Comparison of ENCODE assay signal across 16 cellular contexts in genomic region chr6:89693207-89693606, GRCh38.
DNase-seq lines count a peak whose midpoint lies in the region; ATAC-seq lines count a peak whose summit lies in the region.
"Had no signal": no experiment of that assay in that cellular context is flagged by ENCODE, and none has a peak within 500 bp of the region (broad histone marks: within the 10 kb centered on the region; RNA-seq: fewer than 3 reads in every experiment).

No MANE protein-coding gene starts in this region.

- H3K4me3 Mint-ChIP-seq in stimulated activated naive CD8-positive, alpha-beta T cell treated with anti-CD3 and anti-CD28 coated beads, Interleukin-15, Interleukin-2, amounts not matched to agents 100 ng/mL and 50 ng/mL, for 24 hours = no peak overlapping the region
- H3K4me3 Mint-ChIP-seq: CD8-positive, alpha-beta memory T cell had no signal

- peaks cover 75% of the 10 kb centered on the region for H3K36me3 Mint-ChIP-seq in stimulated activated naive CD8-positive, alpha-beta T cell treated with anti-CD3 and anti-CD28 coated beads, Interleukin-15, Interleukin-2, amounts not matched to agents 100 ng/mL and 50 ng/mL, for 24 hours (ENCODE audit: low read depth)

- no peak for DNase-seq in stimulated activated naive CD8-positive, alpha-beta T cell treated with anti-CD3 and anti-CD28 coated beads, Interleukin-15, Interleukin-2, amounts not matched to agents 100 U/mL and 50 U/mL, for 24 hours
- DNase-seq in amniotic epithelial cell (ENCODE audit: low read depth) (peak; percentile 12), middle frontal gyrus (ENCODE audit: extremely low spot score, low spot score) (no peak), HUDEP-2 (lab: John Stamatoyannopoulos, UW; ENCODE audit: unreplicated experiment in 76 of 76) (no peak)
- no peak for DNase-seq in stimulated activated CD4-positive, alpha-beta T cell treated with anti-CD3 and anti-CD28 coated beads, Interleukin-2, amount 100 ng/mL, for 24 hours
- DNase-seq: 8988T; AML-193; Caco-2; CD8-positive, alpha-beta memory T cell; DND-41; GOT3 had no signal

- peak overlapping the region; percentile 54 for H3K27ac ChIP-seq in iPS-20b (ENCODE audit: low read length)
- H3K27ac ChIP-seq: BLaER1 had no signal

- no peaks in the 10 kb centered on the region for H3K9me3 ChIP-seq in iPS-20b (ENCODE audit: insufficient read depth, low read depth, low read length)
- H3K9me3 ChIP-seq: BLaER1, Caco-2, HAP-1 had no signal

- H3K9ac ChIP-seq in iPS-20b (ENCODE audit: low read depth, low read length) = no peak overlapping the region
- H3K9ac ChIP-seq: BLaER1 had no signal

- peaks cover 40% of the 10 kb centered on the region for H3K4me1 ChIP-seq in iPS-20b (ENCODE audit: insufficient read depth, low read length)
- H3K4me1 ChIP-seq: Caco-2, HAP-1 had no signal

- no peak overlapping the region for H3K4me3 ChIP-seq in iPS-20b (ENCODE audit: low read length)
- H3K4me3 ChIP-seq: BLaER1, HAP-1 had no signal

- no peaks in the 10 kb centered on the region for H3K27me3 ChIP-seq in iPS-20b (ENCODE audit: insufficient read depth, low read length)
- H3K27me3 ChIP-seq: BLaER1 had no signal

- H3K27ac Mint-ChIP-seq in stimulated activated naive CD8-positive, alpha-beta T cell treated with anti-CD3 and anti-CD28 coated beads, Interleukin-15, Interleukin-2, amounts not matched to agents 100 ng/mL and 50 ng/mL, for 24 hours = peak overlapping the region; percentile 1

- no peaks in the 10 kb centered on the region for H3K27me3 Mint-ChIP-seq in stimulated activated naive CD8-positive, alpha-beta T cell treated with anti-CD3 and anti-CD28 coated beads, Interleukin-15, Interleukin-2, amounts not matched to agents 100 ng/mL and 50 ng/mL, for 24 hours
- H3K27me3 Mint-ChIP-seq: CD8-positive, alpha-beta memory T cell had no signal

- no peaks in the 10 kb centered on the region for H3K4me1 Mint-ChIP-seq in stimulated activated naive CD8-positive, alpha-beta T cell treated with anti-CD3 and anti-CD28 coated beads, Interleukin-15, Interleukin-2, amounts not matched to agents 100 ng/mL and 50 ng/mL, for 24 hours (ENCODE audit: low read depth)

- peaks cover 95% of the 10 kb centered on the region for H3K36me3 ChIP-seq in iPS-20b (ENCODE audit: insufficient read depth, low read depth, low read length)

- no peaks in the 10 kb centered on the region for H3K9me3 Mint-ChIP-seq in stimulated activated naive CD8-positive, alpha-beta T cell treated with anti-CD3 and anti-CD28 coated beads, Interleukin-15, Interleukin-2, amounts not matched to agents 100 ng/mL and 50 ng/mL, for 24 hours
- H3K9me3 Mint-ChIP-seq: CD8-positive, alpha-beta memory T cell had no signal

- no peak for ATAC-seq in stimulated activated naive CD8-positive, alpha-beta T cell treated with anti-CD3 and anti-CD28 coated beads, Interleukin-15, Interleukin-2, amounts not matched to agents 100 U/mL and 50 U/mL, for 24 hours
- no peak for ATAC-seq in HG03135 (IDR thresholded peaks at IDR 0.05; ENCODE audit: unreplicated experiment)
